In the genomic region with DNA sequence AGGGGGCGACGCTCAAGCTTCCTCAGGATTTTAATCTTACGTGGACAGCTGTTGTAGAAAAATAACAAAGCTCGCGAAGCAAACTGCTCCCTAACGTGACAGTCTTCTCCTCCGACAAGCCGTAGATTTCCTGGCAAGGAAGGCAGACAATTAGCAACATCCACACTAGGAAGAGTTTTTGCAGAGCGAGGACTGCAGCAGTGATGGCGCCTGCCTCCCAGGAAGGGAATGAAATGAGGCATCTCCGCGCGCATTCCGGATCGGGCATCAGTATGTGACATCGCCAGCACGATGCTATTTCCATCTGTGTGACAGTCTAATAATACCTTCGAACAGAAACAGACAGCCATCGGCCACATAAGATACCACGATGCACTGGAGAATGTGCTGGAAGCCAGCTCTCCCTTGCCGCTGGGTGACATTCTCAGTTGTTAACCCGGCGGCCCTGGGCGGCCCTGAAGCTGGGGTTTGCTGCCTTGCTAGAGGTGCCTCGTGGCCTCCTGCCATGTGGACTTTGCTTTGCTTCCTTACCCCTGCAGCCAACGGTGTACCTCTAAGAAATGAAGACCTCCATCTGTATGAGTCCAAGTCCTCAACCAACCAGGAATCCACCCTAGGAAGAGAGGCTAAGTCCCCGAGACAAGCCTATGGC, we compare ENCODE assay signal across 34 cellular contexts.
"Had no signal": no experiment of that assay in that cellular context is flagged by ENCODE, and none has a peak within 500 bp of the region (broad histone marks: within the 10 kb centered on the region; RNA-seq: fewer than 3 reads in every experiment).

No MANE protein-coding gene starts in this region.

- H3K4me3 ChIP-seq: SJCRH30, SK-N-MC had no signal

- DNase-seq: activated CD4-positive, alpha-beta memory T cell treated with anti-CD3 and anti-CD28 coated beads, Interleukin-2, amount 10 ng/mL, durations not matched to agents 7 days and 5 days; activated CD4-positive, alpha-beta T cell treated with anti-CD3 and anti-CD28 coated beads for 1 hour; activated CD4-positive, alpha-beta T cell treated with anti-CD3 and anti-CD28 coated beads for 48 hours; activated CD4-positive, CD25-positive, alpha-beta regulatory T cell; activated CD8-positive, alpha-beta memory T cell treated with anti-CD3 and anti-CD28 coated beads for 24 hours; activated CD8-positive, alpha-beta memory T cell treated with anti-CD3 and anti-CD28 coated beads, Interleukin-2, amount 10 ng/mL, durations not matched to agents 7 days and 5 days; activated effector memory CD4-positive, alpha-beta T cell treated with anti-CD3 and anti-CD28 coated beads, Interleukin-2, amount 50 U/mL, for 16 hours; activated naive CD4-positive, alpha-beta T cell; activated naive CD4-positive, alpha-beta T cell treated with anti-CD3 and anti-CD28 coated beads, Interleukin-2, amount 50 U/mL, for 16 hours; activated naive CD8-positive, alpha-beta T cell treated with anti-CD3 and anti-CD28 coated beads for 36 hours; activated T-cell treated with anti-CD3 and anti-CD28 coated beads, Interleukin-2, amount 50 U/mL, for 1 hour; activated T-cell treated with anti-CD3 and anti-CD28 coated beads, Interleukin-2, amount 50 U/mL, for 72 hours; amniotic stem cell; aorta; brain microvascular endothelial cell; central memory CD4-positive, alpha-beta T cell; NCI-H1092 treated with DMSO at 0.1 percent for 48 hours; NCI-H1417; NCI-H146; NCI-H187; NCI-H2029 treated with DMSO at 0.1 percent for 48 hours; NCI-H2107; NCI-H2171; NCI-H2227 treated with DMSO at 0.1 percent for 48 hours; NCI-H446; NCI-H510A treated with DMSO at 0.1 percent for 48 hours; SHP77; SJCRH30; T-helper 2 cell; T-helper 9 cell had no signal

- H3K27me3 ChIP-seq: brain microvascular endothelial cell, SJCRH30 had no signal

- H3K27me3 Mint-ChIP-seq: activated CD8-positive, alpha-beta memory T cell treated with anti-CD3 and anti-CD28 coated beads, Interleukin-2, amount 10 ng/mL, durations not matched to agents 7 days and 5 days had no signal

- ATAC-seq: activated CD8-positive, alpha-beta memory T cell treated with anti-CD3 and anti-CD28 coated beads, Interleukin-2, amount 10 ng/mL, durations not matched to agents 7 days and 5 days; activated T-cell treated with anti-CD3 and anti-CD28 coated beads, Interleukin-2, amount 50 U/mL, for 72 hours; activated T-helper 17 cell treated with anti-CD3 and anti-CD28 coated beads, Interleukin-2, amount 50 U/mL, for 72 hours; Panc1 had no signal

- H3K27ac Mint-ChIP-seq: activated CD4-positive, alpha-beta memory T cell treated with anti-CD3 and anti-CD28 coated beads, Interleukin-2, amount 10 ng/mL, durations not matched to agents 7 days and 5 days; activated CD8-positive, alpha-beta memory T cell treated with anti-CD3 and anti-CD28 coated beads, Interleukin-2, amount 10 ng/mL, durations not matched to agents 7 days and 5 days; activated naive CD8-positive, alpha-beta T cell treated with anti-CD3 and anti-CD28 coated beads for 36 hours; activated T-cell treated with anti-CD3 and anti-CD28 coated beads, Interleukin-2, amount 50 U/mL, for 72 hours; activated T-helper 17 cell treated with anti-CD3 and anti-CD28 coated beads, Interleukin-2, amount 50 U/mL, for 72 hours had no signal

- H3K36me3 Mint-ChIP-seq: activated CD8-positive, alpha-beta memory T cell treated with anti-CD3 and anti-CD28 coated beads, Interleukin-2, amount 10 ng/mL, durations not matched to agents 7 days and 5 days; activated naive CD8-positive, alpha-beta T cell treated with anti-CD3 and anti-CD28 coated beads for 36 hours had no signal

- H3K9me3 Mint-ChIP-seq: activated T-helper 17 cell treated with anti-CD3 and anti-CD28 coated beads, Interleukin-2, amount 50 U/mL, for 72 hours had no signal

- H3K27ac ChIP-seq: brain microvascular endothelial cell, SJCRH30, SK-N-MC, VCaP had no signal

- H3K36me3 ChIP-seq: brain microvascular endothelial cell, SJCRH30 had no signal

- H3K4me3 Mint-ChIP-seq: activated CD4-positive, alpha-beta memory T cell treated with anti-CD3 and anti-CD28 coated beads, Interleukin-2, amount 10 ng/mL, durations not matched to agents 7 days and 5 days; activated CD8-positive, alpha-beta memory T cell treated with anti-CD3 and anti-CD28 coated beads, Interleukin-2, amount 10 ng/mL, durations not matched to agents 7 days and 5 days; activated naive CD8-positive, alpha-beta T cell treated with anti-CD3 and anti-CD28 coated beads for 36 hours; activated T-cell treated with anti-CD3 and anti-CD28 coated beads, Interleukin-2, amount 50 U/mL, for 72 hours; activated T-helper 17 cell treated with anti-CD3 and anti-CD28 coated beads, Interleukin-2, amount 50 U/mL, for 72 hours had no signal
